In the genomic region with DNA sequence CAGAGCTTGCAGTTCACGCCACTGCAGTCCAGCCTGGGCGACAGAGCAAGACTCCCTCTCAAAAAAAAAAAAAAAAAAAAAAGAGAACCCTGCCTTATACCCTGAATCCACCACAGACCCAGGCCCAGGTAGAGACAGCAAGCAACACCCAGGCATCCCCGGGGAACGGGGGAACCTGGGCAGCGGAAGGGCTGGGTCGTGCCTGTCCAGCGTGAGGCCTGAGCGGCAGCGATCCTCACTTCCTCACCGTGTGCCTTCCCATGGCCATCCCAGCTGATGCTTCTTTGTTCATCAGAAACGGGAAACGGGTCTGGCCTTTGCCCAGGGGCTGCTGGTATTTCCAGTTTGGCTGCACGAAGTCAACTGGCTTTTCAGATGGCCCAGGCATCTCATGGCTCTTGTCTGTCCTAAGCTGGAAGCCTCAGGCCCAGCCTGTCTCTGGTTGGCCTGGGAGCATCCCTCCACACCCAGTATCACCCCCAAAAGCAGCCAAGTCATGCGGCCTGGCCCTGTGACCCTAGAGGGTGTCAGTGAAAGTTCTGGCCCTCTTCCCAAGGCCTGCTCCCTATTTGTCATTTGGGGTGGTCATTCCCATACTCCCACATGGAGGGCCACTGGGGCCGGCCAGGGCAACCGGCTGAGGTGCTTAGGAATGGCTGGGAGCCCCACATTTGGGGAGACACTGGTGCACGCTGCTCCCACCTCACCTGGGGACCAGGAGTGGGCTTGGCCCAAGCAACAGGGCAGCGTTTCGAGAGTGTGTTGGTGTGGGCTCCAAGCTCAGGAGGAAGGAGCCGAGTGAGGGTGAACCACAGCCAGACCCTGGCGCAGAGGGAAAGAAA, we compare ENCODE assay signal across 16 cellular contexts. TPM values are rescaled to one million over a fixed set of nuclear protein-coding genes. Genes with fewer than 3 reads are reported as not detected.
DNase-seq lines count a peak whose midpoint lies in the region; ATAC-seq and TF ChIP-seq lines count a peak whose summit lies in the region.
"Had no signal": no experiment of that assay in that cellular context is flagged by ENCODE, and none has a peak within 500 bp of the region (broad histone marks: within the 10 kb centered on the region; RNA-seq: fewer than 3 reads in every experiment).

No MANE protein-coding gene starts in this region.

- no peak overlapping the region for H3K4me3 Mint-ChIP-seq in neural crest cell
- H3K4me3 Mint-ChIP-seq: CD8-positive, alpha-beta memory T cell; H9 had no signal

- no peak for ATAC-seq in HG03354 (IDR thresholded peaks at IDR 0.05; ENCODE audit: poor library complexity, severe bottlenecking, unreplicated experiment)
- no peak for ATAC-seq in activated CD4-positive, CD25-positive, alpha-beta regulatory T cell treated with anti-CD3 and anti-CD28 coated beads, Interleukin-2, amount 50 U/mL, for 24 hours
- ATAC-seq: A549, HepG2 had no signal

- H3K27me3 Mint-ChIP-seq in neural crest cell (ENCODE audit: low read depth), result no peaks in the 10 kb centered on the region
- H3K27me3 Mint-ChIP-seq: CD8-positive, alpha-beta memory T cell had no signal

- DNase-seq in ELF-1 (ENCODE audit: low read depth, low spot score) (peak; percentile 67), neural crest cell (ENCODE audit: low read depth, low spot score) (no peak), coronary artery (ENCODE audit: low spot score) (no peak)
- DNase-seq: BE2C; CD8-positive, alpha-beta memory T cell; DND-41; GF-D8; GOT3; H9 had no signal

- TF ChIP-seq CTCF in C4-2B (conservative IDR thresholded peaks at IDR 0.05), result no peak
- TF ChIP-seq CTCF in VCaP (conservative IDR thresholded peaks at IDR 0.05), result no peak
- no peak for TF ChIP-seq CTCF in neural crest cell (conservative IDR thresholded peaks at IDR 0.05)
- no peak for TF ChIP-seq CTCF in coronary artery (IDR thresholded peaks at IDR 0.05)

- peak overlapping the region; percentile 35 for H3K27ac Mint-ChIP-seq in neural crest cell (ENCODE audit: unreplicated experiment)
- H3K27ac Mint-ChIP-seq: CD8-positive, alpha-beta memory T cell had no signal

- H3K4me3 ChIP-seq in coronary artery, result no peak overlapping the region
- H3K4me3 ChIP-seq: A549 had no signal

- peak overlapping the region; percentile 41 for H3K27ac ChIP-seq in C4-2B
- peak overlapping the region; percentile 49 for H3K27ac ChIP-seq in VCaP
- no peak overlapping the region for H3K27ac ChIP-seq in coronary artery

- peaks cover 7% of the 10 kb centered on the region for H3K4me1 Mint-ChIP-seq in neural crest cell

- no peaks in the 10 kb centered on the region for H3K9me3 Mint-ChIP-seq in neural crest cell
- H3K9me3 Mint-ChIP-seq: CD8-positive, alpha-beta memory T cell; H9 had no signal

- H3K36me3 Mint-ChIP-seq in neural crest cell (ENCODE audit: low read depth), result no peaks in the 10 kb centered on the region

RNA-seq across cellular contexts. Expression of a gene that starts 20.1 kb away (rescaled TPM):
- 1.3 and 1.8 TPM in 2 replicates for total RNA-seq in neural crest cell

RNA-seq across cellular contexts. Expression of a gene that starts 32.5 kb away (rescaled TPM):
- total RNA-seq in neural crest cell, result not detected in 2 replicates
- total RNA-seq: CD8-positive, alpha-beta memory T cell; H9; HepG2; HT1080 had no signal

Comparison
In these comparisons a context has a peak if more than half of its experiments do, and no peak if none do; other contexts are left out.
1. H3K27ac ChIP-seq: peak in C4-2B (single experiment) and VCaP (single experiment); none in coronary artery (0 of 2).